13 cellular contexts compared by ENCODE assay signal in the genomic region with DNA sequence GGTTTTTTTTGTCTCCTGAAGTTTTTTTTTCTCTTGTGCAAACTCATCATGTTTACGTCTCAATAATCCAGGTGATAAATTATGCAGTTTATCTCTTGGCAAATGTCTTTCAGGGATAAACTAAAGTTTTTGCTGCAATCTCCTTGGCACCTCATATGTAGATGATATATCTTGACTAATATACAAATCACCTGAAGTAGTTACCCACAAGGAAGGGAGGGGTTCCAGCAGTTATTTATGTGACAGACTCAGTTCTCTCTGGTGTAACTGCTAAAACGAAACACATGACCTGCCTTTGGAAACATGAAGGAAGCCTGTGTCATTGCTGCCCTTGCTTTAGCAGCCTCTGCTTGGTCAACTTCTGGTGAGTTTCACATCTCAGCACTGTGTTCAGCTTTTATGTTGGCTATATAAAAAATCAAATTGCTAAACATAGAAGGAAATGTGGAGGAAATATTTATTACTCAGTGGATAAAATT. TPM values are rescaled to one million over a fixed set of nuclear protein-coding genes. Genes with fewer than 3 reads are reported as not detected.
DNase-seq lines count a peak whose midpoint lies in the region; FAIRE-seq and TF ChIP-seq lines count a peak whose summit lies in the region.
"Had no signal": no experiment of that assay in that cellular context is flagged by ENCODE, and none has a peak within 500 bp of the region (broad histone marks: within the 10 kb centered on the region; RNA-seq: fewer than 3 reads in every experiment).

No MANE protein-coding gene starts in this region.

- H3K4me1 ChIP-seq in OCI-LY1 (ENCODE audit: insufficient read depth, low read length, severe bottlenecking) = peaks cover 30% of the 10 kb centered on the region
- H3K4me1 ChIP-seq in spleen = peaks cover 0 to 48% (median 13%) of the 10 kb centered on the region in 6 donors
- H3K4me1 ChIP-seq in kidney (ENCODE audit: control insufficient read depth in 1 of 2, insufficient read depth in 1 of 2, low read depth in 1 of 2, low read length in 2 of 2) = no peaks in the 10 kb centered on the region
- H3K4me1 ChIP-seq: neural progenitor cell had no signal

- H3K4me3 ChIP-seq in OCI-LY1 (ENCODE audit: low read depth, low read length, poor library complexity, severe bottlenecking) (no peak overlapping the region), spleen (no peak overlapping the region), kidney (ENCODE audit: low read length in 2 of 2) (no peak overlapping the region)
- H3K4me3 ChIP-seq: neural progenitor cell had no signal

- H3K9me3 ChIP-seq in OCI-LY1 (ENCODE audit: low read length) = no peaks in the 10 kb centered on the region
- no peaks in the 10 kb centered on the region for H3K9me3 ChIP-seq in spleen
- H3K9me3 ChIP-seq in kidney (ENCODE audit: control insufficient read depth in 1 of 2, low read length in 2 of 2) = no peaks in the 10 kb centered on the region

- no peak for FAIRE-seq in kidney (lab: Jason Lieb, UNC)

- WGBS in spleen, 5 donors = 42 to 62% (median 55%) methylated on average over 2 of the region's 2 CpGs

- no peaks in the 10 kb centered on the region for H4K20me1 ChIP-seq in OCI-LY1 (ENCODE audit: insufficient read depth, low read length)

- no peak overlapping the region for H2AFZ ChIP-seq in OCI-LY1 (ENCODE audit: low read length)
- H2AFZ ChIP-seq: neural progenitor cell had no signal

- TF ChIP-seq CTCF in OCI-LY1 (IDR thresholded peaks at IDR 0.05; ENCODE audit: low read length) (no peak), spleen (IDR thresholded peaks at IDR 0.05 in 8 of 11, conservative IDR thresholded peaks at IDR 0.05 in 3 of 11) (no peak), kidney (IDR thresholded peaks at IDR 0.05; ENCODE audit: borderline replicate concordance, extremely low read depth, insufficient read depth) (no peak)

- intact Hi-C loops in spleen (cut with DNase I; ENCODE audit: low total_unique reads) = no loop called here
- intact Hi-C loops in kidney (cut with DNase I) = no loop called here

- H3K27me3 ChIP-seq in OCI-LY1 (ENCODE audit: insufficient read depth, low read length) (no peaks in the 10 kb centered on the region), spleen (replicated peaks in 1 of 7) (no peaks in the 10 kb centered on the region)
- H3K27me3 ChIP-seq: neural progenitor cell had no signal

- H3K9me2 ChIP-seq in OCI-LY1 (ENCODE audit: low read depth, low read length) = no peaks in the 10 kb centered on the region

- no peak for TF ChIP-seq POLR2A in spleen (IDR thresholded peaks at IDR 0.05)

- H3F3A ChIP-seq in OCI-LY1 (ENCODE audit: insufficient read depth, low read length) = no peaks in the 10 kb centered on the region; the same call in 1 of the 2 replicates

- peak overlapping the region; percentile 50 for H3K27ac ChIP-seq in OCI-LY1 (ENCODE audit: low read depth, low read length, poor library complexity, severe bottlenecking)
- no peak overlapping the region for H3K27ac ChIP-seq in spleen
- no peak overlapping the region for H3K27ac ChIP-seq in kidney (ENCODE audit: low read depth in 2 of 2, low read length in 2 of 2)
- no peak overlapping the region for H3K27ac ChIP-seq in caudate nucleus (ENCODE audit: low read depth, low read length)
- H3K27ac ChIP-seq: neural progenitor cell had no signal

- H3K4me2 ChIP-seq in OCI-LY1 (ENCODE audit: low read length) = peak overlapping the region; percentile 16; the same call in 1 of the 2 replicates
- H3K4me2 ChIP-seq: neural progenitor cell had no signal

- DNase-seq in GM04504 (ENCODE audit: low read depth) (peak; percentile 71), fibroblast of peridontal ligament (ENCODE audit: extremely low read depth) (peak; percentile 67), renal cortical epithelial cell (ENCODE audit: low read depth) (peak; percentile 13), spleen (no peak), Ammon's horn (ENCODE audit: low spot score) (no peak), kidney (no peak), caudate nucleus (lab: John Stamatoyannopoulos, UW) (no peak)
- DNase-seq: activated T-cell treated with anti-CD3 and anti-CD28 coated beads for 4 hours, DMS79, hippocampal formation, trophoblast cell had no signal

- no peaks in the 10 kb centered on the region for H3K79me2 ChIP-seq in OCI-LY1 (ENCODE audit: insufficient read depth, low read length)

- H3K9ac ChIP-seq in OCI-LY1 (ENCODE audit: low read length) = no peak overlapping the region
- no peak overlapping the region for H3K9ac ChIP-seq in kidney (ENCODE audit: low read length in 2 of 2)
- H3K9ac ChIP-seq: neural progenitor cell had no signal

- H3K36me3 ChIP-seq in OCI-LY1 (ENCODE audit: insufficient read depth, low read length) (no peaks in the 10 kb centered on the region), spleen (peaks cover 0 to 22% (median 0%) of the 10 kb centered on the region in 6 donors), kidney (ENCODE audit: control insufficient read depth in 1 of 2, insufficient read depth in 2 of 2, low read length in 2 of 2) (peaks cover 0 to 2% of the 10 kb centered on the region in 2 donors)
- H3K36me3 ChIP-seq: neural progenitor cell had no signal

RNA-seq across cellular contexts. Expression of a gene that starts 39.3 kb away (rescaled TPM):
- 4.2 and 21.8 TPM in 2 replicates for total RNA-seq in renal cortical epithelial cell
- 10 to 100 TPM in 1 of 7 donors, 1 to 10 TPM in 6; 4.9 to 11.9 (median 7.9) TPM for total RNA-seq in spleen
- under 1 TPM; 0.39 to 0.53 (median 0.51) TPM for polyA plus RNA-seq in spleen
- 15.3 TPM for total RNA-seq in kidney
- polyA plus RNA-seq in kidney (ENCODE audit: insufficient read depth, low read depth, low replicate concordance) = 2.6 TPM

Comparison
In these comparisons a context has a peak if more than half of its experiments do, and no peak if none do; other contexts are left out.
1. DNase-seq: peak in GM04504 (single experiment), fibroblast of peridontal ligament (single experiment) and renal cortical epithelial cell (single experiment); none in spleen (single experiment), Ammon's horn (single experiment), kidney (single experiment) and caudate nucleus (0 of 61).